ENCODE assay signal across 8 cellular contexts in genomic region chr16:72787130-72787518, GRCh38.
A peak's percentile ranks its signal among the peaks of the same experiment; 100 is the strongest.
DNase-seq lines count a peak whose midpoint lies in the region; ATAC-seq and TF ChIP-seq lines count a peak whose summit lies in the region.

No MANE protein-coding gene starts in this region.

- peak; percentile 7 for ATAC-seq in GM19025 (IDR thresholded peaks at IDR 0.05; ENCODE audit: low read depth, unreplicated experiment)

- DNase-seq in RWPE1 (ENCODE audit: low spot score) (no peak), fibroblast of pulmonary artery (ENCODE audit: low read depth) (no peak), skeletal muscle cell (ENCODE audit: low read depth) (no peak), glomerular visceral epithelial cell (ENCODE audit: extremely low spot score) (no peak), HPDE6-E6E7 (ENCODE audit: extremely low spot score) (no peak), SHP77 (lab: John Stamatoyannopoulos, UW) (no peak), T1000 (lab: John Stamatoyannopoulos, UW) (no peak)

- CTCF ChIA-PET in RWPE1 (lab: Yijun Ruan, JAX): interaction anchor here (0.6 to 0.9 kb wide), 4 partner anchors 113 to 284 kb away, joined by 3 to 4 read pairs (median 4); no protein-coding TSS in a partner anchor

- no peak for TF ChIP-seq CTCF in RWPE1 (conservative IDR thresholded peaks at IDR 0.05; ENCODE audit: low read depth)
- TF ChIP-seq CTCF in fibroblast of pulmonary artery (IDR thresholded peaks at IDR 0.05; ENCODE audit: low read length, missing control alignments): no peak

- POLR2A ChIA-PET in RWPE1 (lab: Yijun Ruan, JAX; ENCODE audit: low non-redundant PET): no interaction called here

- peak overlapping the region; percentile 65 for H3K4me3 ChIP-seq in fibroblast of pulmonary artery (replicated peaks; ENCODE audit: low read depth, low read length)
- H3K4me3 ChIP-seq in skeletal muscle cell (ENCODE audit: low read depth, low read length): peak overlapping the region; percentile 24

- H3K27ac ChIP-seq in RWPE1: peak overlapping the region; percentile 73
